ENCODE assay signal across 23 cellular contexts in the genomic region with DNA sequence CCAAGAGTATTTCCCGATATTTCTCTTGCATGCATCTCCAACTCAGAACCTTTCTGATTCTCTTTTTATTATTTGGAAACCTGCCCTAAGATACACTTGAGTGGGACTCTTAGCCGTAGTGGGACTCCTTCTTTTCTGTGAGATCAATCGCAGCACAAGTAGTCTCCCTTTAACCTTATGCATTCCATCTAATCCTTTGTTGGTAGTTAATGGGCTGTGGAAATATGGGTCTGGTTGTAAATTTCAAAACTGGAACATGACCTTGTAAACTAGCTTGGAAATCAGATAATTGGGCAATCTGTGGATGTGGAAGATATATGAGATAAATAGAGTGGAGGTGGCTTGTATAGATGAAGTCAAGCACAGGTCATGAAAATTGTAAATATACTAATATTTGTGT.
"Had no signal": no experiment of that assay in that cellular context is flagged by ENCODE, and none has a peak within 500 bp of the region (broad histone marks: within the 10 kb centered on the region; RNA-seq: fewer than 3 reads in every experiment).

No MANE protein-coding gene starts in this region.

- H3K4me1 Mint-ChIP-seq: IgD-negative memory B cell had no signal

- H3K27ac ChIP-seq: HL-60, KMS-11, RWPE1 had no signal

- DNase-seq: Kasumi-1, MM.1S, NCI-H1092 treated with DMSO at 0.1 percent for 48 hours, NCI-H1417, NCI-H1436 treated with DMSO at 0.1 percent for 48 hours, NCI-H1694, NCI-H187 treated with DMSO at 0.1 percent for 48 hours, NCI-H2029 treated with DMSO at 0.1 percent for 48 hours, NCI-H2171, NCI-H226, NCI-H446, NCI-H510A, NCI-H524 treated with DMSO at 0.1 percent for 48 hours, NCI-H69, NCI-H774, SHP77 had no signal

- FAIRE-seq: HTR-8/SVneo, K562, RCC 7860 had no signal

- H3K27me3 Mint-ChIP-seq: IgD-negative memory B cell had no signal

- H3K36me3 Mint-ChIP-seq: IgD-negative memory B cell had no signal

- H3K27ac Mint-ChIP-seq: IgD-negative memory B cell had no signal

- H3K4me3 Mint-ChIP-seq: IgD-negative memory B cell had no signal

- H3K4me3 ChIP-seq: K562 had no signal
